27 cellular contexts compared by ENCODE assay signal in the genomic region with DNA sequence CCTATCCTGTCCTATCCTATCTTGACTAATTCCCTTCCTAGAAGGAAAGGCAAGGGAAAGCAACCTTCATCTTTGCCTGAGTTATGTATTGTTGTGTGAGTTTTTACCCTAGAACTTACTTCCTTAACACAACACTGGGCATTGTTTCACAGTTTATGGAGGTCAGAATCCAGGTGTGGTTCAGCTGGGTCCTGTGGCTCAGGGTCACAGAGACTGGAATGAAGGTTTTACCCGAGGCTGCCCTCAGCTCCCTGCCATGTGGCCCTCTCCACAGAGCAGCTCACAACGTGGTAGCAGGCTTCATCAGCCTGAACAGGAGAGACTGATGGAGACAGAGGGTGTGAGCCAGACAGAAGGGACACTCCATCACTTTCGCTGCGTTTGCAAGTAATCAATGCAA.
A peak's percentile ranks its signal among the peaks of the same experiment; 100 is the strongest.
DNase-seq lines count a peak whose midpoint lies in the region; ATAC-seq, FAIRE-seq and TF ChIP-seq lines count a peak whose summit lies in the region.
"Had no signal": no experiment of that assay in that cellular context is flagged by ENCODE, and none has a peak within 500 bp of the region (broad histone marks: within the 10 kb centered on the region; RNA-seq: fewer than 3 reads in every experiment).

No MANE protein-coding gene starts in this region.

- POLR2A ChIA-PET in HepG2 (lab: Yijun Ruan, JAX), result no interaction called here
- POLR2A ChIA-PET in endothelial cell of umbilical vein (lab: Charles Lee), result no interaction called here

- H3K9me1 ChIP-seq in endothelial cell of umbilical vein (replicated peaks; ENCODE audit: control insufficient read depth, extremely low read depth, insufficient read depth, low read length), result no peaks in the 10 kb centered on the region

- TF ChIP-seq POLR2A in HepG2 (IDR thresholded peaks at IDR 0.05; ENCODE audit: insufficient read depth in 1 of 2, low read depth in 2 of 2, low read length in 2 of 2), result no peak
- no peak for TF ChIP-seq POLR2A in right lobe of liver (IDR thresholded peaks at IDR 0.05)
- TF ChIP-seq POLR2A in endothelial cell of umbilical vein (IDR thresholded peaks at IDR 0.05; ENCODE audit: low read depth, low read length), result no peak

- no peaks in the 10 kb centered on the region for H3K36me3 ChIP-seq in HepG2 (replicated peaks in 1 of 2; ENCODE audit: control insufficient read depth in 1 of 2, insufficient read depth in 2 of 2, low read length in 2 of 2)
- H3K36me3 ChIP-seq in right lobe of liver, result no peaks in the 10 kb centered on the region
- H3K36me3 ChIP-seq in colonic mucosa, result no peaks in the 10 kb centered on the region
- no peaks in the 10 kb centered on the region for H3K36me3 ChIP-seq in endothelial cell of umbilical vein (ENCODE audit: control insufficient read depth in 2 of 2, extremely low read depth in 1 of 2, insufficient read depth in 2 of 2, low read length in 2 of 2)
- no peaks in the 10 kb centered on the region for H3K36me3 ChIP-seq in mucosa of descending colon (ENCODE audit: low read depth)
- H3K36me3 ChIP-seq: BE2C; BLaER1 treated with 17β-estradiol and CSF1 and Interleukin-3, amounts not matched to agents 10 nM and 100 nM; HAP-1 had no signal

- H3K4me3 Mint-ChIP-seq in activated T-helper 1 cell treated with anti-CD3 and anti-CD28 coated beads, Interleukin-12 subunit alpha, Interleukin-12 subunit beta, Interleukin-2, Interleukin-4 antibody, amounts not matched to agents 30 ng/mL and 10 ng/mL and 1 ng/mL, durations not matched to agents 14 hours and 24 hours and 36 hours, result no peak overlapping the region
- H3K4me3 Mint-ChIP-seq: CD14-positive monocyte; CD4-positive, alpha-beta T cell; GM23338; HFFc6 had no signal

- H3K9me3 Mint-ChIP-seq in activated T-helper 1 cell treated with anti-CD3 and anti-CD28 coated beads, Interleukin-12 subunit alpha, Interleukin-12 subunit beta, Interleukin-2, Interleukin-4 antibody, amounts not matched to agents 30 ng/mL and 10 ng/mL and 1 ng/mL, durations not matched to agents 14 hours and 24 hours and 36 hours, result no peaks in the 10 kb centered on the region
- H3K9me3 Mint-ChIP-seq: CD4-positive, alpha-beta T cell; GM23338; HFFc6 had no signal

- H3K4me1 ChIP-seq in HepG2 (ENCODE audit: insufficient read depth, low read length) (no peaks in the 10 kb centered on the region), right lobe of liver (peaks cover 0 to 8% (median 0%) of the 10 kb centered on the region in 4 donors), colonic mucosa (no peaks in the 10 kb centered on the region), endothelial cell of umbilical vein (ENCODE audit: control insufficient read depth, extremely low read depth, insufficient read depth, low read length) (peaks cover 11% of the 10 kb centered on the region), mucosa of descending colon (ENCODE audit: low read depth) (no peaks in the 10 kb centered on the region)
- H3K4me1 ChIP-seq: A549, BE2C, HAP-1 had no signal

- H3K27me3 ChIP-seq in HepG2 (ENCODE audit: control insufficient read depth in 1 of 2, insufficient read depth in 2 of 2, low read length in 2 of 2) (no peaks in the 10 kb centered on the region), right lobe of liver (no peaks in the 10 kb centered on the region), colonic mucosa (no peaks in the 10 kb centered on the region), endothelial cell of umbilical vein (ENCODE audit: control insufficient read depth in 2 of 2, insufficient read depth in 2 of 2, low read length in 2 of 2) (no peaks in the 10 kb centered on the region)
- H3K27me3 ChIP-seq: BE2C; BLaER1 treated with 17β-estradiol and CSF1 and Interleukin-3, amounts not matched to agents 10 nM and 100 nM had no signal

- intact Hi-C loops in HepG2 (cut with micrococcal nuclease; ENCODE audit: unreplicated experiment), result loop anchor here (10.0 kb wide), 1 partner anchor 1517 kb away; no protein-coding TSS in a partner anchor
- intact Hi-C loops in right lobe of liver (cut with DNase I), result no loop called here
- intact Hi-C loops in colonic mucosa (cut with DNase I), result no loop called here
- intact Hi-C loops in endothelial cell of umbilical vein (cut with micrococcal nuclease), result no loop called here
- intact Hi-C loops in mucosa of descending colon (cut with DNase I, micrococcal nuclease), result no loop called here
- intact Hi-C loops in activated T-helper 1 cell treated with anti-CD3 and anti-CD28 coated beads, Interleukin-12 subunit alpha, Interleukin-12 subunit beta, Interleukin-2, Interleukin-4 antibody, amounts not matched to agents 30 ng/mL and 10 ng/mL and 1 ng/mL, durations not matched to agents 14 hours and 24 hours and 36 hours (cut with micrococcal nuclease), result no loop called here

- H3K79me2 ChIP-seq in HepG2 (ENCODE audit: insufficient read depth, low read length) (no peaks in the 10 kb centered on the region), endothelial cell of umbilical vein (ENCODE audit: control insufficient read depth, insufficient read depth, low read length) (no peaks in the 10 kb centered on the region)

- DNase-seq in HepG2 (ENCODE audit: low spot score), result no peak
- DNase-seq in right lobe of liver, result no peak
- DNase-seq in colonic mucosa, result peak; percentile 9
- DNase-seq in endothelial cell of umbilical vein (ENCODE audit: low read depth, low spot score), result peak; percentile 11
- DNase-seq in mucosa of descending colon, result no peak
- no peak for DNase-seq in effector CD4-positive, alpha-beta T cell
- no peak for DNase-seq in NCI-H2196 (lab: John Stamatoyannopoulos, UW; ENCODE audit: unreplicated experiment)
- DNase-seq in activated T-helper 1 cell treated with anti-CD3 and anti-CD28 coated beads, Interleukin-12 subunit alpha, Interleukin-12 subunit beta, Interleukin-2, Interleukin-4 antibody, amounts not matched to agents 30 ng/mL and 10 ng/mL and 1 ng/mL, durations not matched to agents 14 hours and 24 hours and 36 hours (ENCODE audit: low spot score), result no peak
- DNase-seq: 8988T; ACHN; AML-193; BE2C; Calu3; CD4-positive, alpha-beta T cell; COR-L47; DMS53; DMS79 treated with DMSO at 0.1 percent for 48 hours; GF-D8; HFFc6 had no signal

- TF ChIP-seq EP300 in HepG2 (IDR thresholded peaks at IDR 0.05; ENCODE audit: low read depth in 2 of 2, low read length in 2 of 2), result no peak
- TF ChIP-seq EP300 in HepG2 (CRISPR knock-in tag; IDR thresholded peaks at IDR 0.05; ENCODE audit: borderline replicate concordance), result no peak

- H3K4me2 ChIP-seq in HepG2 (ENCODE audit: low read depth, low read length) (no peak overlapping the region), endothelial cell of umbilical vein (ENCODE audit: insufficient read depth, low read length) (no peak overlapping the region)
- H3K4me2 ChIP-seq: A549; BLaER1 treated with 17β-estradiol and CSF1 and Interleukin-3, amounts not matched to agents 10 nM and 100 nM; GM23338 had no signal

- WGBS in HepG2 (ENCODE audit: low lambda C conversion rate), result 0% methylated on average over 2 of the region's 4 CpGs
- WGBS in right lobe of liver (ENCODE audit: insufficient coverage, low coverage, low lambda C conversion rate, missing lambda C conversion rate), result 41% methylated on average over 2 of the region's 4 CpGs

- no peaks in the 10 kb centered on the region for H3K4me1 Mint-ChIP-seq in activated T-helper 1 cell treated with anti-CD3 and anti-CD28 coated beads, Interleukin-12 subunit alpha, Interleukin-12 subunit beta, Interleukin-2, Interleukin-4 antibody, amounts not matched to agents 30 ng/mL and 10 ng/mL and 1 ng/mL, durations not matched to agents 14 hours and 24 hours and 36 hours (ENCODE audit: low read depth)

- H4K20me1 ChIP-seq in HepG2 (ENCODE audit: insufficient read depth, low read length) (no peaks in the 10 kb centered on the region), endothelial cell of umbilical vein (replicated peaks; ENCODE audit: control insufficient read depth, extremely low read depth, insufficient read depth, low read length) (no peaks in the 10 kb centered on the region)
- H4K20me1 ChIP-seq: BLaER1 treated with 17β-estradiol and CSF1 and Interleukin-3, amounts not matched to agents 10 nM and 100 nM had no signal

- H3K9ac ChIP-seq in HepG2 (ENCODE audit: insufficient read depth, low read depth, low read length), result no peak overlapping the region
- H3K9ac ChIP-seq in colonic mucosa (ENCODE audit: low read depth in 2 of 2, low read length in 2 of 2), result no peak overlapping the region
- H3K9ac ChIP-seq in endothelial cell of umbilical vein (replicated peaks; ENCODE audit: extremely low read depth, insufficient read depth, low read length), result no peak overlapping the region
- H3K9ac ChIP-seq: BLaER1 treated with 17β-estradiol and CSF1 and Interleukin-3, amounts not matched to agents 10 nM and 100 nM had no signal

- FAIRE-seq in HepG2 (lab: Jason Lieb, UNC) (no peak), endothelial cell of umbilical vein (lab: Jason Lieb, UNC) (peak; percentile 15)
- FAIRE-seq: A549, GM12891, GM18507, H54 had no signal

- TF ChIP-seq RAD21 in HepG2 (CRISPR knock-in tag; IDR thresholded peaks at IDR 0.05), result no peak

- H3K27me3 Mint-ChIP-seq in activated T-helper 1 cell treated with anti-CD3 and anti-CD28 coated beads, Interleukin-12 subunit alpha, Interleukin-12 subunit beta, Interleukin-2, Interleukin-4 antibody, amounts not matched to agents 30 ng/mL and 10 ng/mL and 1 ng/mL, durations not matched to agents 14 hours and 24 hours and 36 hours (ENCODE audit: insufficient read depth), result peaks cover 8% of the 10 kb centered on the region
- H3K27me3 Mint-ChIP-seq: CD4-positive, alpha-beta T cell had no signal

- in situ Hi-C loops in HepG2 (cut with HindIII; ENCODE audit: extremely low pct_ligation_motif_present, low pct_unique_long_range_greater_than_20kb), result no loop called here

- H3K4me3 ChIP-seq in HepG2 (replicated peaks in 1 of 3; ENCODE audit: insufficient read depth in 1 of 3, low read depth in 2 of 3, low read length in 3 of 3), result no peak overlapping the region
- no peak overlapping the region for H3K4me3 ChIP-seq in right lobe of liver
- no peak overlapping the region for H3K4me3 ChIP-seq in colonic mucosa
- H3K4me3 ChIP-seq in endothelial cell of umbilical vein (replicated peaks in 1 of 3; ENCODE audit: insufficient read depth in 1 of 3, low read depth in 1 of 3, low read length in 3 of 3), result no peak overlapping the region
- H3K4me3 ChIP-seq in mucosa of descending colon, result no peak overlapping the region
- H3K4me3 ChIP-seq: A549; BLaER1 treated with 17β-estradiol and CSF1 and Interleukin-3, amounts not matched to agents 10 nM and 100 nM; GM23338; HAP-1 had no signal

- no peak overlapping the region for H3K27ac Mint-ChIP-seq in activated T-helper 1 cell treated with anti-CD3 and anti-CD28 coated beads, Interleukin-12 subunit alpha, Interleukin-12 subunit beta, Interleukin-2, Interleukin-4 antibody, amounts not matched to agents 30 ng/mL and 10 ng/mL and 1 ng/mL, durations not matched to agents 14 hours and 24 hours and 36 hours
- H3K27ac Mint-ChIP-seq: CD14-positive monocyte; CD4-positive, alpha-beta T cell; GM23338; HFFc6 had no signal

- TF ChIP-seq CTCF in HepG2 (CRISPR knock-in tag; IDR thresholded peaks at IDR 0.05) (no peak), right lobe of liver (IDR thresholded peaks at IDR 0.05) (no peak), colonic mucosa (IDR thresholded peaks at IDR 0.05) (no peak), endothelial cell of umbilical vein (IDR thresholded peaks at IDR 0.05; ENCODE audit: extremely low read depth in 1 of 2, insufficient read depth in 1 of 2, low read depth in 1 of 2, low read length in 2 of 2) (no peak), mucosa of descending colon (IDR thresholded peaks at IDR 0.05) (no peak)

- H2AFZ ChIP-seq in HepG2 (ENCODE audit: low read length) (no peak overlapping the region), endothelial cell of umbilical vein (ENCODE audit: low read depth, low read length) (peak overlapping the region; percentile 17)
- H2AFZ ChIP-seq: GM23338 had no signal

- H3K9me3 ChIP-seq in HepG2 (ENCODE audit: low read length), result no peaks in the 10 kb centered on the region
- H3K9me3 ChIP-seq in right lobe of liver, result no peaks in the 10 kb centered on the region
- no peaks in the 10 kb centered on the region for H3K9me3 ChIP-seq in colonic mucosa
- H3K9me3 ChIP-seq in endothelial cell of umbilical vein (replicated peaks; ENCODE audit: control insufficient read depth, insufficient read depth, low read length), result no peaks in the 10 kb centered on the region
- no peaks in the 10 kb centered on the region for H3K9me3 ChIP-seq in mucosa of descending colon
- H3K9me3 ChIP-seq: A549, BE2C, HAP-1 had no signal

- H3K27ac ChIP-seq in HepG2 (ENCODE audit: extremely low read length, insufficient read depth, low read length) (no peak overlapping the region), right lobe of liver (no peak overlapping the region), colonic mucosa (no peak overlapping the region), endothelial cell of umbilical vein (ENCODE audit: insufficient read depth, low read depth, low read length) (no peak overlapping the region)
- H3K27ac ChIP-seq: A549; BLaER1 treated with 17β-estradiol and CSF1 and Interleukin-3, amounts not matched to agents 10 nM and 100 nM had no signal

- dilution Hi-C loops in endothelial cell of umbilical vein (cut with MboI; ENCODE audit: extremely low pct_ligation_motif_present, low sequenced_read_pairs), result no loop called here

- H3K36me3 Mint-ChIP-seq in activated T-helper 1 cell treated with anti-CD3 and anti-CD28 coated beads, Interleukin-12 subunit alpha, Interleukin-12 subunit beta, Interleukin-2, Interleukin-4 antibody, amounts not matched to agents 30 ng/mL and 10 ng/mL and 1 ng/mL, durations not matched to agents 14 hours and 24 hours and 36 hours (ENCODE audit: low read depth), result no peaks in the 10 kb centered on the region
- H3K36me3 Mint-ChIP-seq: CD14-positive monocyte had no signal

- BruUV-seq in HepG2 (replicated peaks; lab: Mats Ljungman, UMichigan) (no TSS peak), endothelial cell of umbilical vein (replicated peaks; lab: Mats Ljungman, UMichigan) (no TSS peak)

- CTCF ChIA-PET in HepG2 (lab: Yijun Ruan, JAX; ENCODE audit: low intra/inter-chr PET ratio, low total read pairs) (no interaction called here), endothelial cell of umbilical vein (lab: Charles Lee) (no interaction called here)

- ATAC-seq in HepG2 (no peak), right lobe of liver (no peak), mucosa of descending colon (peak; percentile 55)
- ATAC-seq: A549, GM23338 had no signal

Comparison
In these comparisons a context has a peak if more than half of its experiments do, and no peak if none do; other contexts are left out.
1. DNase-seq: peak in colonic mucosa (single experiment) and endothelial cell of umbilical vein (single experiment); none in HepG2 (single experiment), right lobe of liver (0 of 3), mucosa of descending colon (0 of 3), effector CD4-positive, alpha-beta T cell (single experiment), NCI-H2196 (single experiment) and activated T-helper 1 cell treated with anti-CD3 and anti-CD28 coated beads, Interleukin-12 subunit alpha, Interleukin-12 subunit beta, Interleukin-2, Interleukin-4 antibody, amounts not matched to agents 30 ng/mL and 10 ng/mL and 1 ng/mL, durations not matched to agents 14 hours and 24 hours and 36 hours (single experiment).